Comparison of ENCODE assay signal across 8 cellular contexts in genomic region chr11:95711162-95711944, GRCh38.
DNase-seq lines count a peak whose midpoint lies in the region; ATAC-seq, FAIRE-seq and TF ChIP-seq lines count a peak whose summit lies in the region.

No MANE protein-coding gene starts in this region.

- no peaks in the 10 kb centered on the region for H4K20me1 ChIP-seq in astrocyte (ENCODE audit: insufficient read depth, low read length)

- peaks cover 38% of the 10 kb centered on the region for H3K4me1 Mint-ChIP-seq in activated naive CD4-positive, alpha-beta T cell treated with anti-CD3 and anti-CD28 coated beads for 36 hours (ENCODE audit: low read depth)
- H3K4me1 Mint-ChIP-seq in astrocyte (ENCODE audit: low read depth, unreplicated experiment) = peaks cover 36% of the 10 kb centered on the region

- CTCF ChIA-PET in activated naive CD4-positive, alpha-beta T cell treated with anti-CD3 and anti-CD28 coated beads for 36 hours (lab: Charles Lee) = interaction anchor here (0.6 to 11.2 kb wide), 6 partner anchors 9 to 938 kb away, joined by 3 to 281 read pairs (median 3); no protein-coding TSS in a partner anchor

- no peak overlapping the region for H2AFZ ChIP-seq in astrocyte (ENCODE audit: low read depth, low read length)

- H3K36me3 Mint-ChIP-seq in activated naive CD4-positive, alpha-beta T cell treated with anti-CD3 and anti-CD28 coated beads for 36 hours (ENCODE audit: low read depth) = no peaks in the 10 kb centered on the region
- H3K36me3 Mint-ChIP-seq in astrocyte (ENCODE audit: low read depth, unreplicated experiment) = no peaks in the 10 kb centered on the region

- in situ Hi-C loops in GM13976 (cut with MboI; ENCODE audit: low sequenced_read_pairs, unreplicated experiment) = no loop called here

- no peaks in the 10 kb centered on the region for H3K27me3 Mint-ChIP-seq in activated naive CD4-positive, alpha-beta T cell treated with anti-CD3 and anti-CD28 coated beads for 36 hours (ENCODE audit: low read depth)
- H3K27me3 Mint-ChIP-seq in astrocyte (ENCODE audit: low read depth, unreplicated experiment) = no peaks in the 10 kb centered on the region

- peaks cover 7% of the 10 kb centered on the region for H3K4me1 ChIP-seq in astrocyte (ENCODE audit: insufficient read depth, low read length)

- no peak overlapping the region for H3K27ac ChIP-seq in astrocyte (ENCODE audit: low read depth, low read length)

- H3K4me3 ChIP-seq in astrocyte (ENCODE audit: insufficient read depth, low read depth, low read length) = no peak overlapping the region

- H3K9me3 ChIP-seq in astrocyte (ENCODE audit: insufficient read depth, low read depth, low read length) = no peaks in the 10 kb centered on the region

- TF ChIP-seq CTCF in astrocyte (IDR thresholded peaks at IDR 0.05; ENCODE audit: insufficient read depth, low read depth, low read length) (no peak), GM13976 (IDR thresholded peaks at IDR 0.05; ENCODE audit: borderline replicate concordance, control extremely low read depth, extremely low read depth, insufficient read depth, missing control alignments) (no peak)

- H3K9me3 Mint-ChIP-seq in activated naive CD4-positive, alpha-beta T cell treated with anti-CD3 and anti-CD28 coated beads for 36 hours = no peaks in the 10 kb centered on the region
- no peaks in the 10 kb centered on the region for H3K9me3 Mint-ChIP-seq in astrocyte (ENCODE audit: unreplicated experiment)

- H3K4me3 Mint-ChIP-seq in activated naive CD4-positive, alpha-beta T cell treated with anti-CD3 and anti-CD28 coated beads for 36 hours = peak overlapping the region; percentile 7
- H3K4me3 Mint-ChIP-seq in astrocyte (ENCODE audit: unreplicated experiment) = no peak overlapping the region

- H3K27me3 ChIP-seq in astrocyte (ENCODE audit: insufficient read depth, low read length) = no peaks in the 10 kb centered on the region

- FAIRE-seq in astrocyte (lab: Jason Lieb, UNC) (peak; percentile 63), urothelium cell line (lab: Jason Lieb, UNC) (no peak)

- H3K36me3 ChIP-seq in astrocyte (ENCODE audit: insufficient read depth, low read length) = no peaks in the 10 kb centered on the region

- H3K27ac Mint-ChIP-seq in activated naive CD4-positive, alpha-beta T cell treated with anti-CD3 and anti-CD28 coated beads for 36 hours = peak overlapping the region; percentile 0
- H3K27ac Mint-ChIP-seq in astrocyte (ENCODE audit: unreplicated experiment) = peak overlapping the region; percentile 54

- intact Hi-C loops in activated naive CD4-positive, alpha-beta T cell treated with anti-CD3 and anti-CD28 coated beads for 36 hours (cut with micrococcal nuclease) = loop anchor here (2.0 kb wide), 1 partner anchor 715 kb away; no protein-coding TSS in a partner anchor

- peak overlapping the region; percentile 14 for H3K9ac ChIP-seq in astrocyte (ENCODE audit: low read length)

- peak; percentile 37 for DNase-seq in activated naive CD4-positive, alpha-beta T cell treated with anti-CD3 and anti-CD28 coated beads for 36 hours
- no peak for DNase-seq in activated naive CD4-positive, alpha-beta T cell treated with anti-CD3 and anti-CD28 coated beads, Interleukin-2, amount 50 U/mL, for 16 hours
- DNase-seq in astrocyte (ENCODE audit: low read depth) = peak; percentile 91
- peak; percentile 39 for DNase-seq in urothelium cell line (ENCODE audit: low spot score)
- no peak for DNase-seq in HUDEP-2 (lab: John Stamatoyannopoulos, UW; ENCODE audit: unreplicated experiment in 76 of 76)
- DNase-seq in activated CD8-positive, alpha-beta memory T cell treated with anti-CD3 and anti-CD28 coated beads, Interleukin-2, amount 50 U/mL, for 4 hours = no peak
- DNase-seq in GM13976 (ENCODE audit: low spot score) = no peak

- no peaks in the 10 kb centered on the region for H3K79me2 ChIP-seq in astrocyte (ENCODE audit: insufficient read depth, low read length)

- peak; percentile 34 for ATAC-seq in HG02884 (IDR thresholded peaks at IDR 0.05; ENCODE audit: unreplicated experiment)

- H3K4me2 ChIP-seq in astrocyte (ENCODE audit: low read length) = peak overlapping the region; percentile 10

Comparison
In these comparisons a context has a peak if more than half of its experiments do, and no peak if none do; other contexts are left out.
1. DNase-seq: peak in activated naive CD4-positive, alpha-beta T cell treated with anti-CD3 and anti-CD28 coated beads for 36 hours (single experiment), astrocyte (single experiment) and urothelium cell line (single experiment); none in activated naive CD4-positive, alpha-beta T cell treated with anti-CD3 and anti-CD28 coated beads, Interleukin-2, amount 50 U/mL, for 16 hours (single experiment), HUDEP-2 (0 of 76), activated CD8-positive, alpha-beta memory T cell treated with anti-CD3 and anti-CD28 coated beads, Interleukin-2, amount 50 U/mL, for 4 hours (single experiment) and GM13976 (single experiment).